In the genomic region with DNA sequence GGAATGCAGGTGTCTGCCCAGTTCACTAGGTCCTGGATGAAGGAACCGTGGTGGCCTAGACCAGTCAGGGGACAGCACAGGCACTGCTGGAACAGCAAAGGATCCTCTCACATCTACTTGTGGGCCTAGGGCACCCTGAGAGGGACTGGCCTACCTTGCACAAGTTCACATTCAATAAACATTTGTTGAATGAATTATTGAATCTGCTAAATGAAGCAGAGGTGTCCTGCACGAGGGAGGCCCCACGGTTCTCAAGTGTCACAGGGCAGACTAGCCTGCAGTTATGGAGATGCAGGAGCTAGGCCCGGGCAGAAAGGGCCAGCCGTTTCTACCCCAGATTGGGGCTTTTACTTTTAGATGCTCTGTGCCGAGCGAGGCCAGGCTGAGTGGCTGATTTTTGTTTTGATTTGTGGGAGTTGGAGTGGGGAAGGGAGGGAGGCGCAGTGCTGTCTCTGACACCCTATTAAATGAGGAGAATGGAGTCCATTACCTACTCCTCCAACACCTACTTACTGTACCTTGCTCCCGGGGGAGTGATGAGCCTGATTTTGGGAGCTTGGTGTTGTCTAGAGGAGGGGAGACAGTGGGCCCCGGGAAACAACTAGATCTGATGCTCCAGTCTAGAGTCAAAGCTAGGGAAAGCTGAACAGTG, we compare ENCODE assay signal across 8 cellular contexts. TPM values are rescaled to one million over a fixed set of nuclear protein-coding genes. Genes with fewer than 3 reads are reported as not detected.
DNase-seq lines count a peak whose midpoint lies in the region; ATAC-seq and TF ChIP-seq lines count a peak whose summit lies in the region.

No MANE protein-coding gene starts in this region.

- no peaks in the 10 kb centered on the region for H3K9me3 ChIP-seq in BE2C

- no peaks in the 10 kb centered on the region for H3K9me3 Mint-ChIP-seq in activated naive CD4-positive, alpha-beta T cell treated with anti-CD3 and anti-CD28 coated beads, Interleukin-2, amount 10 ng/mL, durations not matched to agents 7 days and 5 days
- no peaks in the 10 kb centered on the region for H3K9me3 Mint-ChIP-seq in activated naive CD8-positive, alpha-beta T cell treated with anti-CD3 and anti-CD28 coated beads for 36 hours
- no peaks in the 10 kb centered on the region for H3K9me3 Mint-ChIP-seq in memory B cell

- no peak for TF ChIP-seq CTCF in BE2C (IDR thresholded peaks at IDR 0.05; ENCODE audit: low read depth, low read length)

- H3K27me3 Mint-ChIP-seq in activated naive CD4-positive, alpha-beta T cell treated with anti-CD3 and anti-CD28 coated beads, Interleukin-2, amount 10 ng/mL, durations not matched to agents 7 days and 5 days = peaks cover 6% of the 10 kb centered on the region
- H3K27me3 Mint-ChIP-seq in activated naive CD8-positive, alpha-beta T cell treated with anti-CD3 and anti-CD28 coated beads for 36 hours = no peaks in the 10 kb centered on the region
- H3K27me3 Mint-ChIP-seq in memory B cell = no peaks in the 10 kb centered on the region

- no peaks in the 10 kb centered on the region for H3K36me3 Mint-ChIP-seq in activated naive CD4-positive, alpha-beta T cell treated with anti-CD3 and anti-CD28 coated beads, Interleukin-2, amount 10 ng/mL, durations not matched to agents 7 days and 5 days
- no peaks in the 10 kb centered on the region for H3K36me3 Mint-ChIP-seq in activated naive CD8-positive, alpha-beta T cell treated with anti-CD3 and anti-CD28 coated beads for 36 hours
- no peaks in the 10 kb centered on the region for H3K36me3 Mint-ChIP-seq in memory B cell

- DNase-seq in activated naive CD4-positive, alpha-beta T cell treated with anti-CD3 and anti-CD28 coated beads, Interleukin-2, amount 10 ng/mL, durations not matched to agents 7 days and 5 days = no peak
- no peak for DNase-seq in activated naive CD4-positive, alpha-beta T cell (lab: John Stamatoyannopoulos, UW)
- DNase-seq in activated naive CD8-positive, alpha-beta T cell treated with anti-CD3 and anti-CD28 coated beads for 36 hours = no peak
- DNase-seq in memory B cell (ENCODE audit: low spot score in 2 of 2) = no peak
- DNase-seq in BE2C = no peak

- H3K4me1 ChIP-seq in urinary bladder (ENCODE audit: insufficient read depth) (no peaks in the 10 kb centered on the region), BE2C (peaks cover 47% of the 10 kb centered on the region)

- peak overlapping the region; percentile 77 for H3K4me3 Mint-ChIP-seq in activated naive CD4-positive, alpha-beta T cell treated with anti-CD3 and anti-CD28 coated beads, Interleukin-2, amount 10 ng/mL, durations not matched to agents 7 days and 5 days
- peak overlapping the region; percentile 76 for H3K4me3 Mint-ChIP-seq in activated naive CD8-positive, alpha-beta T cell treated with anti-CD3 and anti-CD28 coated beads for 36 hours
- peak overlapping the region; percentile 92 for H3K4me3 Mint-ChIP-seq in memory B cell

- H3K27me3 ChIP-seq in BE2C = no peaks in the 10 kb centered on the region

- no peak for ATAC-seq in memory B cell (ENCODE audit: low read depth)
- ATAC-seq in HG02588 (IDR thresholded peaks at IDR 0.05; ENCODE audit: unreplicated experiment) = no peak
- ATAC-seq in HG03354 (IDR thresholded peaks at IDR 0.05; ENCODE audit: poor library complexity, severe bottlenecking, unreplicated experiment) = no peak

- H3K36me3 ChIP-seq in urinary bladder (ENCODE audit: insufficient read depth) (no peaks in the 10 kb centered on the region), BE2C (no peaks in the 10 kb centered on the region)

- H3K4me3 ChIP-seq in urinary bladder (ENCODE audit: low read depth, low read length) (no peak overlapping the region), BE2C (ENCODE audit: low read depth, low read length) (no peak overlapping the region; the same call in 1 of the 2 replicates)

- WGBS in urinary bladder = 46% methylated on average over 10 of the region's 10 CpGs

- peak overlapping the region; percentile 94 for H3K27ac ChIP-seq in urinary bladder (ENCODE audit: low read depth)

- CTCF ChIA-PET in activated naive CD4-positive, alpha-beta T cell treated with anti-CD3 and anti-CD28 coated beads, Interleukin-2, amount 10 ng/mL, durations not matched to agents 7 days and 5 days (lab: Charles Lee) = interaction anchor here (0.6 to 2.5 kb wide), 6 partner anchors 8 to 151 kb away, joined by 3 to 10 read pairs (median 3); no protein-coding TSS in a partner anchor

- H3K4me1 Mint-ChIP-seq in activated naive CD4-positive, alpha-beta T cell treated with anti-CD3 and anti-CD28 coated beads, Interleukin-2, amount 10 ng/mL, durations not matched to agents 7 days and 5 days = peaks cover 48% of the 10 kb centered on the region
- H3K4me1 Mint-ChIP-seq in activated naive CD8-positive, alpha-beta T cell treated with anti-CD3 and anti-CD28 coated beads for 36 hours = peaks cover 29% of the 10 kb centered on the region
- H3K4me1 Mint-ChIP-seq in memory B cell = peaks cover 20% of the 10 kb centered on the region

- peak overlapping the region; percentile 85 for H3K27ac Mint-ChIP-seq in activated naive CD4-positive, alpha-beta T cell treated with anti-CD3 and anti-CD28 coated beads, Interleukin-2, amount 10 ng/mL, durations not matched to agents 7 days and 5 days
- peak overlapping the region; percentile 91 for H3K27ac Mint-ChIP-seq in activated naive CD8-positive, alpha-beta T cell treated with anti-CD3 and anti-CD28 coated beads for 36 hours
- peak overlapping the region; percentile 92 for H3K27ac Mint-ChIP-seq in memory B cell

RNA-seq across cellular contexts. Expression of gene SH2D6, which starts 18.4 kb away (rescaled TPM):
- 1 to 10 TPM in 1 of 2 experiments, under 1 TPM in 1; 0.74 to 1.2 TPM for total RNA-seq in activated naive CD8-positive, alpha-beta T cell treated with anti-CD3 and anti-CD28 coated beads for 36 hours
- not detected for total RNA-seq in urinary bladder
- polyA plus RNA-seq in urinary bladder = 0.37 TPM
- polyA plus RNA-seq in BE2C (2012; ENCODE audit: insufficient read depth, insufficient read length, low read depth) = 2.0 TPM

RNA-seq across cellular contexts. Expression of gene CAPG, which starts 26.8 kb away (rescaled TPM):
- 10 to 100 TPM; 18.1 to 19.8 TPM for total RNA-seq in activated naive CD8-positive, alpha-beta T cell treated with anti-CD3 and anti-CD28 coated beads for 36 hours
- total RNA-seq in urinary bladder = 89.3 TPM
- polyA plus RNA-seq in urinary bladder = 76.0 TPM
- polyA plus RNA-seq in BE2C (2012; ENCODE audit: insufficient read depth, insufficient read length, low read depth) = not detected
